Comparison of ENCODE assay signal across 16 cellular contexts in genomic region chr7:151852486-151853396, GRCh38.
"Had no signal": no experiment of that assay in that cellular context is flagged by ENCODE, and none has a peak within 500 bp of the region (broad histone marks: within the 10 kb centered on the region; RNA-seq: fewer than 3 reads in every experiment).

No MANE protein-coding gene starts in this region.

- H3K27me3 ChIP-seq: cardiac muscle cell, colonic mucosa, heart left ventricle, sigmoid colon, testis had no signal

- H3K4me3 ChIP-seq: cardiac muscle cell, colonic mucosa, lung, psoas muscle, sigmoid colon, testis had no signal

- H3K36me3 ChIP-seq: cardiac muscle cell, colonic mucosa, heart left ventricle, sigmoid colon had no signal

- H3K9me3 Mint-ChIP-seq: naive thymus-derived CD8-positive, alpha-beta T cell; stimulated activated naive CD8-positive, alpha-beta T cell treated with anti-CD3 and anti-CD28 coated beads, Interleukin-15, amount 100 ng/mL, for 72 hours had no signal

- DNase-seq: activated CD4-positive, alpha-beta T cell treated with anti-CD3 and anti-CD28 coated beads, Interleukin-2, amount 50 U/mL, for 4 hours; activated gamma-delta T cell; activated T-cell treated with anti-CD3 and anti-CD28 coated beads, Interleukin-2, amount 50 U/mL, for 1 hour; effector CD4-positive, alpha-beta T cell; foreskin keratinocyte; naive thymus-derived CD8-positive, alpha-beta T cell; occipital lobe; sigmoid colon; stimulated activated CD4-positive, alpha-beta T cell treated with anti-CD3 and anti-CD28 coated beads, Interleukin-12 subunit alpha, Interleukin-12 subunit beta, amount 100 ng/mL, for 4 hours; stimulated activated naive CD8-positive, alpha-beta T cell treated with anti-CD3 and anti-CD28 coated beads, Interleukin-15, amount 100 ng/mL, for 72 hours had no signal

- H3K27ac ChIP-seq: cardiac muscle cell, colonic mucosa, foreskin keratinocyte, psoas muscle, sigmoid colon, testis had no signal

- H3K4me1 ChIP-seq: colonic mucosa, foreskin keratinocyte, psoas muscle, sigmoid colon, testis had no signal

- H3K27me3 Mint-ChIP-seq: naive thymus-derived CD8-positive, alpha-beta T cell; stimulated activated naive CD8-positive, alpha-beta T cell treated with anti-CD3 and anti-CD28 coated beads, Interleukin-15, amount 100 ng/mL, for 72 hours had no signal

- H3K9me3 ChIP-seq: colonic mucosa, heart left ventricle, psoas muscle, sigmoid colon, testis had no signal
